12 cellular contexts compared by ENCODE assay signal in the genomic region with DNA sequence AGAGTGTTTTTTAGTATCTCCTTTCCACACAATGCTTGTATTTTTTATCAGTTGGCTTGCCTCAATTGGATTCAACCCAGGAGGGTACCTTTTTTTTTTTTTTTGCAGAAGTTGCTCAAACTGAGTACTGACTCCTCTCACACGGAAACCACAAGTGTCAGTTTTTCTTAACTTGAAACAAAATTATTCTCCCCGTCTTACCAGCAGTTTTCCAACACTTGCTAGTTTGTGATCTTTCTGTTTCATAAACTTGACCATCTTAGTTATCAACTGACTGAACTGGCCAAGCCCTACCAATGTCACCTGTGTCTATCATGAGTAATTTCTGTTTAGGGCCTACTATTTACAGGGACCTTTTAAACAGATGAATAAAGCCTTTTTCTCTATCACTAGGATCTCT. TPM values are rescaled to one million over a fixed set of nuclear protein-coding genes. Genes with fewer than 3 reads are reported as not detected.
A peak's percentile ranks its signal among the peaks of the same experiment; 100 is the strongest.
DNase-seq lines count a peak whose midpoint lies in the region; ATAC-seq lines count a peak whose summit lies in the region.
"Had no signal": no experiment of that assay in that cellular context is flagged by ENCODE, and none has a peak within 500 bp of the region (broad histone marks: within the 10 kb centered on the region; RNA-seq: fewer than 3 reads in every experiment).

No MANE protein-coding gene starts in this region.

- H3K9me3 Mint-ChIP-seq in activated T-helper 2 cell treated with anti-CD3 and anti-CD28 coated beads, Interferon-gamma antibody, Interleukin-2, Interleukin-4, amounts not matched to agents 10 μg/mL and 5 μg/mL and 100 μg/mL, durations not matched to agents 14 hours and 24 hours and 36 hours = no peaks in the 10 kb centered on the region
- H3K9me3 Mint-ChIP-seq: IgD-negative memory B cell; T-helper 1 cell treated with Interleukin-12 subunit alpha and Interleukin-12 subunit beta and Interleukin-4 antibody, amounts not matched to agents 30 μg/mL and 1 μg/mL, for 36 hours had no signal

- no peaks in the 10 kb centered on the region for H3K27me3 ChIP-seq in HAP-1 (ENCODE audit: low read depth)

- peaks cover 41% of the 10 kb centered on the region for H3K4me1 Mint-ChIP-seq in activated T-helper 2 cell treated with anti-CD3 and anti-CD28 coated beads, Interferon-gamma antibody, Interleukin-2, Interleukin-4, amounts not matched to agents 10 μg/mL and 5 μg/mL and 100 μg/mL, durations not matched to agents 14 hours and 24 hours and 36 hours (ENCODE audit: low read depth)

- H3K36me3 ChIP-seq in HAP-1 (replicated peaks) = no peaks in the 10 kb centered on the region

- H3K27ac Mint-ChIP-seq in activated T-helper 2 cell treated with anti-CD3 and anti-CD28 coated beads, Interferon-gamma antibody, Interleukin-2, Interleukin-4, amounts not matched to agents 10 μg/mL and 5 μg/mL and 100 μg/mL, durations not matched to agents 14 hours and 24 hours and 36 hours = peak overlapping the region; percentile 61
- H3K27ac Mint-ChIP-seq: nephron progenitor cell; T-helper 1 cell treated with Interleukin-12 subunit alpha and Interleukin-12 subunit beta and Interleukin-4 antibody, amounts not matched to agents 30 μg/mL and 1 μg/mL, for 36 hours had no signal

- ATAC-seq in GM18499 (IDR thresholded peaks at IDR 0.05; ENCODE audit: insufficient read depth, unreplicated experiment) (peak; percentile 74), GM21390 (IDR thresholded peaks at IDR 0.05; ENCODE audit: unreplicated experiment) (peak; percentile 69), HG03439 (IDR thresholded peaks at IDR 0.05; ENCODE audit: unreplicated experiment) (peak; percentile 63)

- H3K9me3 ChIP-seq in HAP-1 = no peaks in the 10 kb centered on the region

- no peaks in the 10 kb centered on the region for H3K36me3 Mint-ChIP-seq in activated T-helper 2 cell treated with anti-CD3 and anti-CD28 coated beads, Interferon-gamma antibody, Interleukin-2, Interleukin-4, amounts not matched to agents 10 μg/mL and 5 μg/mL and 100 μg/mL, durations not matched to agents 14 hours and 24 hours and 36 hours (ENCODE audit: low read depth)

- no peak overlapping the region for H3K4me3 Mint-ChIP-seq in activated T-helper 2 cell treated with anti-CD3 and anti-CD28 coated beads, Interferon-gamma antibody, Interleukin-2, Interleukin-4, amounts not matched to agents 10 μg/mL and 5 μg/mL and 100 μg/mL, durations not matched to agents 14 hours and 24 hours and 36 hours (ENCODE audit: low read depth)
- H3K4me3 Mint-ChIP-seq: nephron progenitor cell; T-helper 1 cell treated with Interleukin-12 subunit alpha and Interleukin-12 subunit beta and Interleukin-4 antibody, amounts not matched to agents 30 μg/mL and 1 μg/mL, for 36 hours had no signal

- no peaks in the 10 kb centered on the region; the same call in 1 of the 2 replicates for H3K4me1 ChIP-seq in HAP-1

- DNase-seq in activated T-helper 2 cell treated with anti-CD3 and anti-CD28 coated beads, Interferon-gamma antibody, Interleukin-2, Interleukin-4, amounts not matched to agents 10 μg/mL and 5 μg/mL and 100 μg/mL, durations not matched to agents 14 hours and 24 hours and 36 hours (ENCODE audit: low spot score) = no peak
- DNase-seq in NCI-H748 (lab: John Stamatoyannopoulos, UW; ENCODE audit: unreplicated experiment) (no peak), HAP-1 (ENCODE audit: low spot score in 2 of 2) (no peak), NCI-H2029 treated with DMSO at 0.1 percent for 48 hours (lab: John Stamatoyannopoulos, UW) (no peak)
- no peak for DNase-seq in central memory CD4-positive, alpha-beta T cell
- DNase-seq: foreskin fibroblast, nephron progenitor cell had no signal

- in situ Hi-C loops in HAP-1 (cut with MboI; ENCODE audit: low sequenced_read_pairs) = no loop called here

- intact Hi-C loops in activated T-helper 2 cell treated with anti-CD3 and anti-CD28 coated beads, Interferon-gamma antibody, Interleukin-2, Interleukin-4, amounts not matched to agents 10 μg/mL and 5 μg/mL and 100 μg/mL, durations not matched to agents 14 hours and 24 hours and 36 hours (cut with micrococcal nuclease) = loop anchor here (2.0 to 5.0 kb wide), 2 partner anchors 14 to 120 kb away; no protein-coding TSS in a partner anchor

- peaks cover 2% of the 10 kb centered on the region for H3K27me3 Mint-ChIP-seq in activated T-helper 2 cell treated with anti-CD3 and anti-CD28 coated beads, Interferon-gamma antibody, Interleukin-2, Interleukin-4, amounts not matched to agents 10 μg/mL and 5 μg/mL and 100 μg/mL, durations not matched to agents 14 hours and 24 hours and 36 hours (ENCODE audit: low read depth)
- H3K27me3 Mint-ChIP-seq: IgD-negative memory B cell had no signal

- H3K4me3 ChIP-seq in HAP-1 = no peak overlapping the region

RNA-seq across cellular contexts. Expression of gene ITPR2, which starts 34.1 kb away (rescaled TPM):
- total RNA-seq in activated T-helper 2 cell treated with anti-CD3 and anti-CD28 coated beads, Interferon-gamma antibody, Interleukin-2, Interleukin-4, amounts not matched to agents 10 μg/mL and 5 μg/mL and 100 μg/mL, durations not matched to agents 14 hours and 24 hours and 36 hours = 49.3 and 49.6 TPM in 2 replicates
